20 cellular contexts compared by ENCODE assay signal in the genomic region with DNA sequence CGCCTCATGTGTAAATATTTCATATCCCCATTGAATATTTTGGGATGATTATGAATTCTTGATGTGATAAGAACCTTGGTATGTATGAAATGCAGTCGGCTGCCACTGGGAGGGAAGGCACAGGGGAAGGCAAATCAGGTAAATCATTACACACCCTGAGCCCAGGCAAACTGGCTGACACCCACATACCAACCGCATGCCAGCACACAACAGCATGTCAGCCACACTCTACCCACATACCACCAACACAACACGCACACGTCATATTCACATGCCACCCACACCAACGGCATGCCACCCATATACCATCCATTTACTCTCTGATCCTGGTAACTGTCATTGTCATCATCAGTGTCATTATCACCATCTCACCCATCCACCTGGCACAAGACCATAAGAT. TPM values are rescaled to one million over a fixed set of nuclear protein-coding genes. Genes with fewer than 3 reads are reported as not detected.
DNase-seq lines count a peak whose midpoint lies in the region; FAIRE-seq and TF ChIP-seq lines count a peak whose summit lies in the region.
"Had no signal": no experiment of that assay in that cellular context is flagged by ENCODE, and none has a peak within 500 bp of the region (broad histone marks: within the 10 kb centered on the region; RNA-seq: fewer than 3 reads in every experiment).

No MANE protein-coding gene starts in this region.

- TF ChIP-seq POLR2A in suprapubic skin (IDR thresholded peaks at IDR 0.05) = no peak

- TF ChIP-seq CTCF in astrocyte (IDR thresholded peaks at IDR 0.05; ENCODE audit: insufficient read depth, low read depth, low read length) (no peak), keratinocyte (optimal IDR thresholded peaks at IDR 0.05 in 1 of 3, IDR thresholded peaks at IDR 0.05 in 1 of 3, conservative IDR thresholded peaks at IDR 0.05 in 1 of 3; ENCODE audit: extremely low read depth in 1 of 3, insufficient read depth in 2 of 3, low read length in 3 of 3) (peak in 1 of 3 experiments; percentile 11), retinal pigment epithelial cell (conservative IDR thresholded peaks at IDR 0.05; ENCODE audit: low read depth, low read length) (no peak), suprapubic skin (IDR thresholded peaks at IDR 0.05) (no peak)

- H4K20me1 ChIP-seq in astrocyte (ENCODE audit: insufficient read depth, low read length) (no peaks in the 10 kb centered on the region), keratinocyte (ENCODE audit: control insufficient read depth, extremely low read depth, insufficient read depth, low read length) (no peaks in the 10 kb centered on the region)
- H4K20me1 ChIP-seq: BLaER1 treated with 17β-estradiol and CSF1 and Interleukin-3, amounts not matched to agents 10 nM and 100 nM had no signal

- no peaks in the 10 kb centered on the region for H3K9me1 ChIP-seq in keratinocyte (ENCODE audit: control insufficient read depth, extremely low read depth, insufficient read depth, low read length)

- H3K36me3 Mint-ChIP-seq in astrocyte (ENCODE audit: low read depth, unreplicated experiment) = no peaks in the 10 kb centered on the region

- no peak overlapping the region for H3K27ac Mint-ChIP-seq in astrocyte (ENCODE audit: unreplicated experiment)

- H3K4me3 Mint-ChIP-seq in astrocyte (ENCODE audit: unreplicated experiment) = no peak overlapping the region

- H3K4me1 ChIP-seq in astrocyte (ENCODE audit: insufficient read depth, low read length) (peaks cover 7% of the 10 kb centered on the region), keratinocyte (ENCODE audit: control insufficient read depth, extremely low read depth, insufficient read depth, low read length) (peaks cover 14% of the 10 kb centered on the region), suprapubic skin (no peaks in the 10 kb centered on the region)
- H3K4me1 ChIP-seq: parathyroid adenoma had no signal

- no peaks in the 10 kb centered on the region for H3K36me3 ChIP-seq in astrocyte (ENCODE audit: insufficient read depth, low read length)
- H3K36me3 ChIP-seq in keratinocyte (ENCODE audit: control insufficient read depth in 2 of 2, extremely low read depth in 1 of 2, insufficient read depth in 2 of 2, low read length in 2 of 2) = no peaks in the 10 kb centered on the region
- no peaks in the 10 kb centered on the region for H3K36me3 ChIP-seq in suprapubic skin
- H3K36me3 ChIP-seq: BLaER1 treated with 17β-estradiol and CSF1 and Interleukin-3, amounts not matched to agents 10 nM and 100 nM had no signal

- H3K27ac ChIP-seq in astrocyte (ENCODE audit: low read depth, low read length) = no peak overlapping the region
- no peak overlapping the region for H3K27ac ChIP-seq in keratinocyte (ENCODE audit: control insufficient read depth, insufficient read depth, low read length)
- no peak overlapping the region for H3K27ac ChIP-seq in suprapubic skin
- H3K27ac ChIP-seq: BLaER1 treated with 17β-estradiol and CSF1 and Interleukin-3, amounts not matched to agents 10 nM and 100 nM; coronary artery; parathyroid adenoma had no signal

- H3K4me2 ChIP-seq in astrocyte (ENCODE audit: low read length) (no peak overlapping the region), keratinocyte (ENCODE audit: control insufficient read depth, extremely low read depth, insufficient read depth, low read depth, low read length) (peak overlapping the region; percentile 45)
- H3K4me2 ChIP-seq: BLaER1 treated with 17β-estradiol and CSF1 and Interleukin-3, amounts not matched to agents 10 nM and 100 nM; smooth muscle cell had no signal

- H3K4me1 Mint-ChIP-seq in astrocyte (ENCODE audit: low read depth, unreplicated experiment) = peaks cover 2% of the 10 kb centered on the region

- TF ChIP-seq EP300 in suprapubic skin (IDR thresholded peaks at IDR 0.05) = no peak

- H3K9me3 ChIP-seq in astrocyte (ENCODE audit: insufficient read depth, low read depth, low read length) (no peaks in the 10 kb centered on the region), keratinocyte (ENCODE audit: control insufficient read depth, low read depth, low read length) (no peaks in the 10 kb centered on the region), suprapubic skin (no peaks in the 10 kb centered on the region)
- H3K9me3 ChIP-seq: BLaER1 treated with 17β-estradiol and CSF1 and Interleukin-3, amounts not matched to agents 10 nM and 100 nM had no signal

- H3K27me3 ChIP-seq in astrocyte (ENCODE audit: insufficient read depth, low read length) = peaks cover 5% of the 10 kb centered on the region
- peaks cover 4% of the 10 kb centered on the region for H3K27me3 ChIP-seq in keratinocyte (ENCODE audit: control insufficient read depth, extremely low read depth, insufficient read depth, low read length)
- no peaks in the 10 kb centered on the region for H3K27me3 ChIP-seq in suprapubic skin
- H3K27me3 ChIP-seq: BLaER1 treated with 17β-estradiol and CSF1 and Interleukin-3, amounts not matched to agents 10 nM and 100 nM had no signal

- H2AFZ ChIP-seq in astrocyte (ENCODE audit: low read depth, low read length) (no peak overlapping the region), keratinocyte (ENCODE audit: control insufficient read depth, low read length) (no peak overlapping the region)
- H2AFZ ChIP-seq: parathyroid adenoma had no signal

- H3K27me3 Mint-ChIP-seq in astrocyte (ENCODE audit: low read depth, unreplicated experiment) = peaks cover 34% of the 10 kb centered on the region

- no peak overlapping the region for H3K4me3 ChIP-seq in astrocyte (ENCODE audit: insufficient read depth, low read depth, low read length)
- H3K4me3 ChIP-seq in keratinocyte (ENCODE audit: control insufficient read depth in 2 of 3, extremely low read depth in 1 of 3, insufficient read depth in 2 of 3, low read depth in 1 of 3, low read length in 3 of 3) = no peak overlapping the region
- H3K4me3 ChIP-seq in retinal pigment epithelial cell (ENCODE audit: low read length) = no peak overlapping the region
- no peak overlapping the region for H3K4me3 ChIP-seq in suprapubic skin
- H3K4me3 ChIP-seq: BLaER1 treated with 17β-estradiol and CSF1 and Interleukin-3, amounts not matched to agents 10 nM and 100 nM; coronary artery; lung; smooth muscle cell had no signal

- H3K79me2 ChIP-seq in astrocyte (ENCODE audit: insufficient read depth, low read length) (no peaks in the 10 kb centered on the region), keratinocyte (ENCODE audit: control insufficient read depth, insufficient read depth, low read length) (no peaks in the 10 kb centered on the region)
- H3K79me2 ChIP-seq: parathyroid adenoma had no signal

- dilution Hi-C loops in keratinocyte (cut with MboI; ENCODE audit: extremely low pct_ligation_motif_present, low sequenced_read_pairs) = no loop called here

- peaks cover 5% of the 10 kb centered on the region for H3K9me3 Mint-ChIP-seq in astrocyte (ENCODE audit: unreplicated experiment)

- WGBS in suprapubic skin = 54% methylated on average over 6 of the region's 6 CpGs

- FAIRE-seq in astrocyte (lab: Jason Lieb, UNC) (no peak), keratinocyte (lab: Jason Lieb, UNC) (peak; percentile 61)

- DNase-seq in HCEC 1CT (peak; percentile 19), astrocyte (ENCODE audit: low read depth) (peak; percentile 10), keratinocyte (ENCODE audit: low read depth, low spot score) (peak; percentile 50), retinal pigment epithelial cell (ENCODE audit: low read depth) (peak; percentile 39), NCI-H526 (lab: John Stamatoyannopoulos, UW) (no peak), DMS79 treated with DMSO at 0.1 percent for 48 hours (lab: John Stamatoyannopoulos, UW) (no peak), suprapubic skin (ENCODE audit: low spot score in 2 of 2) (no peak), DMS114 treated with DMSO at 0.1 percent for 48 hours (lab: John Stamatoyannopoulos, UW; ENCODE audit: unreplicated experiment) (no peak)
- DNase-seq: activated CD4-positive, alpha-beta T cell treated with anti-CD3 and anti-CD28 coated beads, Interleukin-2, amount 50 U/mL, for 1 hour; activated CD8-positive, alpha-beta memory T cell treated with anti-CD3 and anti-CD28 coated beads, Interleukin-2, amount 50 U/mL, for 48 hours; activated naive CD4-positive, alpha-beta T cell; foreskin melanocyte; GF-D8; NCI-H1436 treated with DMSO at 0.1 percent for 48 hours; stimulated activated CD4-positive, alpha-beta T cell treated with anti-CD3 and anti-CD28 coated beads, Interleukin-4, amount 100 ng/mL, for 4 hours had no signal

- H3K9ac ChIP-seq in astrocyte (ENCODE audit: low read length) = no peak overlapping the region
- H3K9ac ChIP-seq in keratinocyte (ENCODE audit: control insufficient read depth, extremely low read depth, insufficient read depth, low read length) = no peak overlapping the region
- H3K9ac ChIP-seq: BLaER1 treated with 17β-estradiol and CSF1 and Interleukin-3, amounts not matched to agents 10 nM and 100 nM; parathyroid adenoma had no signal

RNA-seq across cellular contexts. Expression of gene MDGA1, which starts 28.3 kb away (rescaled TPM):
- total RNA-seq in astrocyte (5.5 and 5.9 TPM in 2 replicates), suprapubic skin (10 to 100 TPM in 3 of 4 donors, 1 to 10 TPM in 1; 5.5 to 77.2 (median 26.8) TPM)
- 0.26 to 1.0 TPM (median 0.32 TPM) in 3 replicates for polyA plus RNA-seq in keratinocyte
- 0.29 TPM for polyA plus RNA-seq in keratinocyte (2011; ENCODE audit: low read depth)
- polyA plus RNA-seq in keratinocyte (2011; cell fraction: cytosol; rRNA removed) = 0.11 and 0.23 TPM in 2 replicates
- polyA plus RNA-seq in keratinocyte (2011; cell fraction: nucleus; rRNA removed) = 2.3 and 2.4 TPM in 2 replicates
- polyA plus RNA-seq in keratinocyte (2012; ENCODE audit: low replicate concordance) = 0.38 and 0.77 TPM in 2 replicates
- polyA minus RNA-seq in keratinocyte = 0.26 to 5.0 TPM (median 4.2 TPM) in 3 replicates
- polyA minus RNA-seq in keratinocyte (2011; cell fraction: cytosol; rRNA and poly(A)+ RNA removed) = 0.19 TPM
- polyA minus RNA-seq in keratinocyte (2011; cell fraction: nucleus; rRNA and poly(A)+ RNA removed) = 0.84 and 1.6 TPM in 2 replicates

Comparison
In these comparisons a context has a peak if more than half of its experiments do, and no peak if none do; other contexts are left out.
1. DNase-seq: peak in HCEC 1CT (single experiment), astrocyte (single experiment), keratinocyte (single experiment) and retinal pigment epithelial cell (single experiment); none in NCI-H526 (0 of 2), DMS79 treated with DMSO at 0.1 percent for 48 hours (single experiment), suprapubic skin (0 of 2) and DMS114 treated with DMSO at 0.1 percent for 48 hours (single experiment).